ENCODE assay signal across 8 cellular contexts in genomic region chr20:62702886-62703852, GRCh38. TPM values are rescaled to one million over a fixed set of nuclear protein-coding genes. Genes with fewer than 3 reads are reported as not detected.
DNase-seq lines count a peak whose midpoint lies in the region; ATAC-seq, FAIRE-seq and TF ChIP-seq lines count a peak whose summit lies in the region.

No MANE protein-coding gene starts in this region.

- no peaks in the 10 kb centered on the region for H3K9me3 ChIP-seq in lower lobe of right lung
- no peaks in the 10 kb centered on the region for H3K9me3 ChIP-seq in small intestine (ENCODE audit: control insufficient read depth, low read depth)

- H3K36me3 Mint-ChIP-seq in Calu3 (ENCODE audit: insufficient read depth, unreplicated experiment): peaks cover 17% of the 10 kb centered on the region
- H3K36me3 Mint-ChIP-seq in activated CD8-positive, alpha-beta T cell treated with anti-CD3 and anti-CD28 coated beads, Interleukin-2, amount 10 ng/mL, durations not matched to agents 7 days and 5 days (ENCODE audit: low read depth): no peaks in the 10 kb centered on the region

- CTCF ChIA-PET in Calu3 (lab: Charles Lee): interaction anchor here (0.7 to 3.8 kb wide), 10 partner anchors 15 to 92 kb away, joined by 3 to 28 read pairs (median 3); partner anchors contain the start of gene MRGBP
- CTCF ChIA-PET in activated CD8-positive, alpha-beta T cell treated with anti-CD3 and anti-CD28 coated beads, Interleukin-2, amount 10 ng/mL, durations not matched to agents 7 days and 5 days (lab: Charles Lee): interaction anchor here (1.1 to 2.7 kb wide), 4 partner anchors 9 to 88 kb away, joined by 3 to 17 read pairs (median 4); no protein-coding TSS in a partner anchor

- H3K27me3 ChIP-seq in lower lobe of right lung (ENCODE audit: low read depth) (peaks cover 33% of the 10 kb centered on the region), small intestine (ENCODE audit: control insufficient read depth in 2 of 2, insufficient read depth in 2 of 2, low read length in 2 of 2) (peaks cover 6 to 7% of the 10 kb centered on the region in 2 donors)

- intact Hi-C loops in Calu3 (cut with micrococcal nuclease; ENCODE audit: unreplicated experiment) (loop anchor here (1.0 to 2.0 kb wide), 2 partner anchors 36 to 88 kb away; no protein-coding TSS in a partner anchor), lower lobe of right lung (cut with DNase I) (no loop called here), posterior vena cava (cut with DNase I) (no loop called here)

- H3K4me1 Mint-ChIP-seq in Calu3 (ENCODE audit: low read depth, unreplicated experiment): peaks cover 30% of the 10 kb centered on the region
- peaks cover 10% of the 10 kb centered on the region for H3K4me1 Mint-ChIP-seq in activated CD8-positive, alpha-beta T cell treated with anti-CD3 and anti-CD28 coated beads, Interleukin-2, amount 10 ng/mL, durations not matched to agents 7 days and 5 days (ENCODE audit: low read depth)

- peaks cover 22% of the 10 kb centered on the region for H3K4me1 ChIP-seq in lower lobe of right lung
- H3K4me1 ChIP-seq in small intestine (ENCODE audit: control insufficient read depth in 2 of 2, insufficient read depth in 1 of 2, low read depth in 1 of 2, low read length in 1 of 2): no peaks in the 10 kb centered on the region

- POLR2A ChIA-PET in activated CD8-positive, alpha-beta T cell treated with anti-CD3 and anti-CD28 coated beads, Interleukin-2, amount 10 ng/mL, durations not matched to agents 7 days and 5 days (lab: Charles Lee): no interaction called here

- H3K36me3 ChIP-seq in lower lobe of right lung: no peaks in the 10 kb centered on the region
- H3K36me3 ChIP-seq in small intestine (ENCODE audit: control insufficient read depth in 2 of 2, insufficient read depth in 2 of 2, low read length in 2 of 2): no peaks in the 10 kb centered on the region

- H3K27ac ChIP-seq in lower lobe of right lung (peak overlapping the region; percentile 18), small intestine (ENCODE audit: low read depth in 1 of 2, low read length in 1 of 2) (no peak overlapping the region)

- H3K27me3 Mint-ChIP-seq in Calu3 (ENCODE audit: unreplicated experiment): peaks cover 49% of the 10 kb centered on the region
- H3K27me3 Mint-ChIP-seq in activated CD8-positive, alpha-beta T cell treated with anti-CD3 and anti-CD28 coated beads, Interleukin-2, amount 10 ng/mL, durations not matched to agents 7 days and 5 days (ENCODE audit: low read depth): peaks cover 23% of the 10 kb centered on the region

- no peaks in the 10 kb centered on the region for H3K9me3 Mint-ChIP-seq in Calu3 (ENCODE audit: low read depth, unreplicated experiment)
- H3K9me3 Mint-ChIP-seq in activated CD8-positive, alpha-beta T cell treated with anti-CD3 and anti-CD28 coated beads, Interleukin-2, amount 10 ng/mL, durations not matched to agents 7 days and 5 days (ENCODE audit: insufficient read depth): no peaks in the 10 kb centered on the region

- no peak for FAIRE-seq in small intestine (lab: Jason Lieb, UNC)

- ATAC-seq in activated CD8-positive, alpha-beta T cell treated with anti-CD3 and anti-CD28 coated beads, Interleukin-2, amount 10 ng/mL, durations not matched to agents 7 days and 5 days: no peak
- ATAC-seq in lower lobe of right lung (peak in 1 of 2 donors; percentile 18), HG02938 (IDR thresholded peaks at IDR 0.05; ENCODE audit: unreplicated experiment) (no peak)

- 76 to 81% (median 77%) methylated on average over 24 to 25 of the region's 25 CpGs for WGBS in small intestine, 3 donors

- no TSS peak for BruUV-seq in Calu3 (replicated peaks; lab: Mats Ljungman, UMichigan)

- peak overlapping the region; percentile 70 for H3K27ac Mint-ChIP-seq in Calu3 (ENCODE audit: unreplicated experiment)
- H3K27ac Mint-ChIP-seq in activated CD8-positive, alpha-beta T cell treated with anti-CD3 and anti-CD28 coated beads, Interleukin-2, amount 10 ng/mL, durations not matched to agents 7 days and 5 days: peak overlapping the region; percentile 68

- peak overlapping the region; percentile 9 for H3K4me3 Mint-ChIP-seq in Calu3 (ENCODE audit: low read depth, unreplicated experiment)
- H3K4me3 Mint-ChIP-seq in activated CD8-positive, alpha-beta T cell treated with anti-CD3 and anti-CD28 coated beads, Interleukin-2, amount 10 ng/mL, durations not matched to agents 7 days and 5 days: no peak overlapping the region

- H3K4me3 ChIP-seq in lower lobe of right lung: no peak overlapping the region
- H3K4me3 ChIP-seq in small intestine (ENCODE audit: low read depth in 1 of 2, low read length in 2 of 2): no peak overlapping the region

- DNase-seq in Calu3: peak; percentile 73
- peak; percentile 82 for DNase-seq in MV-4-11 (lab: John Stamatoyannopoulos, UW)
- DNase-seq in activated CD8-positive, alpha-beta T cell treated with anti-CD3 and anti-CD28 coated beads, Interleukin-2, amount 10 ng/mL, durations not matched to agents 7 days and 5 days: peak; percentile 29
- DNase-seq in lower lobe of right lung: no peak
- DNase-seq in mesenteric fat pad (ENCODE audit: low spot score): no peak
- DNase-seq in posterior vena cava (ENCODE audit: low spot score): no peak
- no peak for DNase-seq in small intestine

- TF ChIP-seq CTCF in Calu3 (IDR thresholded peaks at IDR 0.05; ENCODE audit: unreplicated experiment) (peak; percentile 43), lower lobe of right lung (IDR thresholded peaks at IDR 0.05) (no peak)

RNA-seq across cellular contexts. Expression of gene NTSR1, which starts 5.5 kb away (rescaled TPM):
- total RNA-seq in Calu3 (2022) (not detected in 2 replicates), lower lobe of right lung (not detected), mesenteric fat pad (not detected), posterior vena cava (under 1 TPM in 1 of 2 donors, not detected in 1; 0.14 TPM)
- total RNA-seq in activated CD8-positive, alpha-beta T cell treated with anti-CD3 and anti-CD28 coated beads, Interleukin-2, amount 10 ng/mL, durations not matched to agents 7 days and 5 days: under 1 TPM; 0.13 to 0.21 TPM
- 1 to 10 TPM in 1 of 3 donors, not detected in 2; 1.2 TPM for polyA plus RNA-seq in small intestine

Comparison
In these comparisons a context has a peak if more than half of its experiments do, and no peak if none do; other contexts are left out.
1. DNase-seq: peak in Calu3 (single experiment), MV-4-11 (single experiment) and activated CD8-positive, alpha-beta T cell treated with anti-CD3 and anti-CD28 coated beads, Interleukin-2, amount 10 ng/mL, durations not matched to agents 7 days and 5 days (single experiment); none in lower lobe of right lung (single experiment), mesenteric fat pad (single experiment), posterior vena cava (single experiment) and small intestine (single experiment).